ENCODE assay signal across 1 cellular context in genomic region chr10:119313024-119313423, GRCh38.
TF ChIP-seq lines count a peak whose summit lies in the region.

No MANE protein-coding gene starts in this region.

TF ChIP-seq in HEK293T, 16 proteins besides CTCF, POLR2A, EP300 and RAD21:
- TF ChIP-seq BHLHE40 (IDR thresholded peaks at IDR 0.05; ENCODE audit: borderline replicate concordance) (no peak), LEF1 (IDR thresholded peaks at IDR 0.05; ENCODE audit: borderline replicate concordance) (no peak), ZNF384 (IDR thresholded peaks at IDR 0.05) (no peak), CTBP1 (IDR thresholded peaks at IDR 0.05; ENCODE audit: borderline replicate concordance) (no peak)
TF ChIP-seq in HEK293T: peak in this region for 0.
